In genomic region chr1:55556378-55556777, GRCh38 we compare ENCODE assay signal across 23 cellular contexts.
DNase-seq lines count a peak whose midpoint lies in the region; ATAC-seq and TF ChIP-seq lines count a peak whose summit lies in the region.
"Had no signal": no experiment of that assay in that cellular context is flagged by ENCODE, and none has a peak within 500 bp of the region (broad histone marks: within the 10 kb centered on the region; RNA-seq: fewer than 3 reads in every experiment).

No MANE protein-coding gene starts in this region.

- 64% methylated on average over 2 of the region's 2 CpGs for WGBS in hepatocyte (ENCODE audit: low lambda C conversion rate, missing lambda C conversion rate)

- POLR2A ChIA-PET in WTC11 (lab: Charles Lee): no interaction called here

- no peaks in the 10 kb centered on the region for H3K36me3 ChIP-seq in hepatocyte (replicated peaks; ENCODE audit: insufficient read depth, low read depth)
- H3K36me3 ChIP-seq: BLaER1 treated with 17β-estradiol and CSF1 and Interleukin-3, amounts not matched to agents 10 nM and 100 nM had no signal

- no peaks in the 10 kb centered on the region for H3K9me3 ChIP-seq in hepatocyte (ENCODE audit: low read depth)
- H3K9me3 ChIP-seq: A549, Caco-2 had no signal

- peak overlapping the region; percentile 17 for H3K27ac ChIP-seq in hepatocyte
- H3K27ac ChIP-seq: 22Rv1; BLaER1 treated with 17β-estradiol and CSF1 and Interleukin-3, amounts not matched to agents 10 nM and 100 nM; C4-2B had no signal

- no peak overlapping the region for H3K4me3 Mint-ChIP-seq in nephron
- no peak overlapping the region for H3K4me3 Mint-ChIP-seq in WTC11
- H3K4me3 Mint-ChIP-seq: B cell; CD4-positive, alpha-beta T cell; CD8-positive, alpha-beta T cell had no signal

- H3K27me3 Mint-ChIP-seq in nephron (ENCODE audit: low read depth) (no peaks in the 10 kb centered on the region), WTC11 (ENCODE audit: low read depth) (no peaks in the 10 kb centered on the region)
- H3K27me3 Mint-ChIP-seq: B cell; CD4-positive, alpha-beta T cell had no signal

- H3K36me3 Mint-ChIP-seq in nephron (ENCODE audit: low read depth) (peaks cover 2% of the 10 kb centered on the region), WTC11 (no peaks in the 10 kb centered on the region; the same call in 1 of the 2 replicates)
- H3K36me3 Mint-ChIP-seq: CD8-positive, alpha-beta T cell had no signal

- H3K4me1 ChIP-seq in hepatocyte (ENCODE audit: insufficient read depth): peaks cover 13% of the 10 kb centered on the region
- H3K4me1 ChIP-seq: A549; BLaER1 treated with 17β-estradiol and CSF1 and Interleukin-3, amounts not matched to agents 10 nM and 100 nM; Caco-2 had no signal

- H3K27me3 ChIP-seq in hepatocyte: no peaks in the 10 kb centered on the region
- H3K27me3 ChIP-seq: BLaER1 treated with 17β-estradiol and CSF1 and Interleukin-3, amounts not matched to agents 10 nM and 100 nM had no signal

- TF ChIP-seq CTCF in hepatocyte (IDR thresholded peaks at IDR 0.05; ENCODE audit: poor library complexity): no peak
- no peak for TF ChIP-seq CTCF in nephron (IDR thresholded peaks at IDR 0.05; ENCODE audit: unreplicated experiment in 3 of 3)
- TF ChIP-seq CTCF in WTC11 (IDR thresholded peaks at IDR 0.05): no peak

- H3K4me3 ChIP-seq in hepatocyte: no peak overlapping the region
- H3K4me3 ChIP-seq: A549; BLaER1 treated with 17β-estradiol and CSF1 and Interleukin-3, amounts not matched to agents 10 nM and 100 nM; GM12878 had no signal

- no peaks in the 10 kb centered on the region for H4K20me1 ChIP-seq in hepatocyte (ENCODE audit: insufficient read depth, poor library complexity, severe bottlenecking)
- H4K20me1 ChIP-seq: BLaER1 treated with 17β-estradiol and CSF1 and Interleukin-3, amounts not matched to agents 10 nM and 100 nM had no signal

- ATAC-seq in Right ventricle myocardium superior (ENCODE audit: poor library complexity) (peak; percentile 52), Right ventricle myocardium inferior (no peak), WTC11 (no peak)
- ATAC-seq: A549; CD8-positive, alpha-beta T cell; GM12878 had no signal

- no peak overlapping the region for H2AFZ ChIP-seq in hepatocyte

- H3K4me1 Mint-ChIP-seq in nephron: peaks cover 48% of the 10 kb centered on the region
- H3K4me1 Mint-ChIP-seq in WTC11: peaks cover 12% of the 10 kb centered on the region
- H3K4me1 Mint-ChIP-seq: B cell had no signal

- CTCF ChIA-PET in WTC11 (lab: Charles Lee): no interaction called here

- H3K9me3 Mint-ChIP-seq in nephron (peaks cover 5% of the 10 kb centered on the region), WTC11 (peaks cover 2% of the 10 kb centered on the region)
- H3K9me3 Mint-ChIP-seq: CD4-positive, alpha-beta T cell; CD8-positive, alpha-beta T cell had no signal

- H3K9me2 ChIP-seq in hepatocyte (replicated peaks; ENCODE audit: insufficient read depth): no peaks in the 10 kb centered on the region

- H3K27ac Mint-ChIP-seq in nephron: peak overlapping the region in 2 of 3 experiments; percentile 33 to 78
- no peak overlapping the region for H3K27ac Mint-ChIP-seq in WTC11
- H3K27ac Mint-ChIP-seq: B cell; CD4-positive, alpha-beta T cell; CD8-positive, alpha-beta T cell had no signal

- DNase-seq in DMS 273 (lab: John Stamatoyannopoulos, UW; ENCODE audit: unreplicated experiment) (peak; percentile 59), DMS 273 treated with DMSO at 0.1 percent for 48 hours (lab: John Stamatoyannopoulos, UW) (no peak), Right ventricle myocardium superior (no peak), Right ventricle myocardium inferior (ENCODE audit: missing footprints) (no peak), hepatocyte (ENCODE audit: low spot score) (no peak), WTC11 (ENCODE audit: low spot score) (no peak)
- DNase-seq: AML-193; Caco-2; Calu3; CD4-positive, alpha-beta T cell; CD8-positive, alpha-beta T cell; DMS53; DMS79; DND-41; EL; GDM1 had no signal

- intact Hi-C loops in Right ventricle myocardium superior (cut with DNase I): no loop called here
- intact Hi-C loops in Right ventricle myocardium inferior (cut with DNase I): no loop called here

- H3K4me2 ChIP-seq in hepatocyte: no peak overlapping the region
- H3K4me2 ChIP-seq: A549; BLaER1 treated with 17β-estradiol and CSF1 and Interleukin-3, amounts not matched to agents 10 nM and 100 nM had no signal

- H3K79me2 ChIP-seq in hepatocyte: no peaks in the 10 kb centered on the region

TF ChIP-seq in WTC11, 78 proteins besides CTCF, POLR2A, EP300 and RAD21:
- no peak for TF ChIP-seq ZNF317 (CRISPR knock-in tag; IDR thresholded peaks at IDR 0.05; ENCODE audit: borderline replicate concordance, low read depth)
- no peak for TF ChIP-seq ZMAT4 (CRISPR knock-in tag; IDR thresholded peaks at IDR 0.05)
- TF ChIP-seq ZNF263 (CRISPR knock-in tag; IDR thresholded peaks at IDR 0.05; ENCODE audit: low read depth): no peak
- TF ChIP-seq ATF6 (CRISPR knock-in tag; IDR thresholded peaks at IDR 0.05): no peak
- no peak for TF ChIP-seq TEAD1 (CRISPR knock-in tag; IDR thresholded peaks at IDR 0.05)
TF ChIP-seq in WTC11: peak in this region for 0.
